In the genomic region with DNA sequence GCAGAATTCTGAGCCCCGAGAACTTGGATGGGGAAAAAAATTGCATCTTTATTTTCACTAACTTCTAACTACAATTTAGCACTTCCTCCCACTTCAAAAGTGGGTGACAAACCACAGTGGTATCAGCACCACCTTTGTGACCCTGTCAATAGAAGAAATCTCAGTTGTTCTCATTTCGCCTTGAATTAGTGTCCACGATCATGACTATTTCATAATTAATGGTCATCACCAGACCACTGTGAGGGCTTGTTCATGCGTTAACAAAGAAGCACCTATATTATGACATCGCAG, we compare ENCODE assay signal across 15 cellular contexts.
"Had no signal": no experiment of that assay in that cellular context is flagged by ENCODE, and none has a peak within 500 bp of the region (broad histone marks: within the 10 kb centered on the region; RNA-seq: fewer than 3 reads in every experiment).

No MANE protein-coding gene starts in this region.

- H3K4me2 ChIP-seq: neural progenitor cell had no signal

- H3K27ac Mint-ChIP-seq: activated naive CD4-positive, alpha-beta T cell treated with anti-CD3 and anti-CD28 coated beads, Interleukin-2, amount 50 U/mL, for 24 hours; memory B cell; stimulated activated naive B cell treated with anti-CD40 and anti-IgM and Interleukin-4, amounts not matched to agents 10 μg/mL and 1 μg/mL and 100 μg/mL, for 72 hours; type B pancreatic cell had no signal

- DNase-seq: activated CD4-positive, CD25-positive, alpha-beta regulatory T cell treated with anti-CD3 and anti-CD28 coated beads, Interleukin-2, amount 50 U/mL, for 72 hours; activated effector memory CD4-positive, alpha-beta T cell treated with Interleukin-2 at 50 U/mL for 16 hours; amniotic stem cell; heart right ventricle; left colon; posterior cingulate gyrus; small intestine; stimulated activated naive B cell treated with anti-CD40 and anti-IgM and Interleukin-4, amounts not matched to agents 10 μg/mL and 1 μg/mL and 100 μg/mL, for 72 hours had no signal

- H3K4me1 Mint-ChIP-seq: memory B cell; stimulated activated naive B cell treated with anti-CD40 and anti-IgM and Interleukin-4, amounts not matched to agents 10 μg/mL and 1 μg/mL and 100 μg/mL, for 72 hours had no signal

- H3K4me3 Mint-ChIP-seq: activated naive CD4-positive, alpha-beta T cell treated with anti-CD3 and anti-CD28 coated beads, Interleukin-2, amount 50 U/mL, for 24 hours; memory B cell; neural progenitor cell; stimulated activated naive B cell treated with anti-CD40 and anti-IgM and Interleukin-4, amounts not matched to agents 10 μg/mL and 1 μg/mL and 100 μg/mL, for 72 hours; type B pancreatic cell had no signal

- H3K27me3 ChIP-seq: cardiac muscle cell, heart right ventricle, neural progenitor cell, vagina had no signal

- H3K36me3 Mint-ChIP-seq: activated naive CD4-positive, alpha-beta T cell treated with anti-CD3 and anti-CD28 coated beads, Interleukin-2, amount 50 U/mL, for 24 hours; memory B cell; neural progenitor cell; stimulated activated naive B cell treated with anti-CD40 and anti-IgM and Interleukin-4, amounts not matched to agents 10 μg/mL and 1 μg/mL and 100 μg/mL, for 72 hours; type B pancreatic cell had no signal

- H3K9ac ChIP-seq: neural progenitor cell had no signal

- ATAC-seq: heart right ventricle; left colon; stimulated activated naive B cell treated with anti-CD40 and anti-IgM and Interleukin-4, amounts not matched to agents 10 μg/mL and 1 μg/mL and 100 μg/mL, for 72 hours had no signal

- H3K9me3 ChIP-seq: heart right ventricle, thoracic aorta, vagina had no signal

- H3K36me3 ChIP-seq: cardiac muscle cell, heart right ventricle, neural progenitor cell, thoracic aorta, vagina had no signal

- H3K9me3 Mint-ChIP-seq: activated naive CD4-positive, alpha-beta T cell treated with anti-CD3 and anti-CD28 coated beads, Interleukin-2, amount 50 U/mL, for 24 hours; stimulated activated naive B cell treated with anti-CD40 and anti-IgM and Interleukin-4, amounts not matched to agents 10 μg/mL and 1 μg/mL and 100 μg/mL, for 72 hours had no signal

- H3K27ac ChIP-seq: cardiac muscle cell, heart right ventricle, neural progenitor cell, thoracic aorta, vagina had no signal

- H3K4me3 ChIP-seq: cardiac muscle cell, heart right ventricle, neural progenitor cell, thoracic aorta, vagina had no signal

- H3K27me3 Mint-ChIP-seq: type B pancreatic cell had no signal
